In genomic region chr5:42487077-42487476, GRCh38 we compare ENCODE assay signal across 20 cellular contexts.
DNase-seq lines count a peak whose midpoint lies in the region; ATAC-seq and TF ChIP-seq lines count a peak whose summit lies in the region.
"Had no signal": no experiment of that assay in that cellular context is flagged by ENCODE, and none has a peak within 500 bp of the region (broad histone marks: within the 10 kb centered on the region; RNA-seq: fewer than 3 reads in every experiment).

No MANE protein-coding gene starts in this region.

- no peaks in the 10 kb centered on the region for H3K36me3 Mint-ChIP-seq in activated CD8-positive, alpha-beta T cell treated with anti-CD3 and anti-CD28 coated beads, Interleukin-2, amount 10 ng/mL, durations not matched to agents 7 days and 5 days (ENCODE audit: low read depth)
- H3K36me3 Mint-ChIP-seq: CD8-positive, alpha-beta T cell had no signal

- no peak overlapping the region for H3K4me3 Mint-ChIP-seq in activated CD8-positive, alpha-beta T cell treated with anti-CD3 and anti-CD28 coated beads, Interleukin-2, amount 10 ng/mL, durations not matched to agents 7 days and 5 days
- H3K4me3 Mint-ChIP-seq: B cell; CD4-positive, alpha-beta T cell; CD8-positive, alpha-beta T cell had no signal

- no peaks in the 10 kb centered on the region for H3K27me3 Mint-ChIP-seq in activated CD8-positive, alpha-beta T cell treated with anti-CD3 and anti-CD28 coated beads, Interleukin-2, amount 10 ng/mL, durations not matched to agents 7 days and 5 days (ENCODE audit: low read depth)

- H3K9me3 Mint-ChIP-seq in activated CD8-positive, alpha-beta T cell treated with anti-CD3 and anti-CD28 coated beads, Interleukin-2, amount 10 ng/mL, durations not matched to agents 7 days and 5 days (ENCODE audit: insufficient read depth), result no peaks in the 10 kb centered on the region
- H3K9me3 Mint-ChIP-seq: CD4-positive, alpha-beta T cell had no signal

- peak; percentile 10 for DNase-seq in COLO829 (ENCODE audit: low spot score)
- DNase-seq in epithelial cell of esophagus (ENCODE audit: low read depth), result peak; percentile 11
- peak in 1 of 2 donors; percentile 36 for DNase-seq in foreskin keratinocyte
- DNase-seq in putamen (ENCODE audit: low spot score), result peak; percentile 19
- DNase-seq in epidermal melanocyte (ENCODE audit: insufficient read length, low spot score), result no peak
- no peak for DNase-seq in activated CD8-positive, alpha-beta T cell treated with anti-CD3 and anti-CD28 coated beads, Interleukin-2, amount 10 ng/mL, durations not matched to agents 7 days and 5 days
- DNase-seq in SJCRH30, result no peak
- DNase-seq in NCI-H1694 treated with DMSO at 0.1 percent for 48 hours (lab: John Stamatoyannopoulos, UW), result no peak
- DNase-seq: AML-193; CD4-positive, alpha-beta T cell; CD8-positive, alpha-beta T cell; COR-L47; DMS79 treated with DMSO at 0.1 percent for 48 hours; GF-D8 had no signal

- no peak overlapping the region for H3K27ac ChIP-seq in foreskin keratinocyte
- no peak overlapping the region for H3K27ac ChIP-seq in SJCRH30
- H3K27ac ChIP-seq: 22Rv1; A549; BLaER1 treated with 17β-estradiol and CSF1 and Interleukin-3, amounts not matched to agents 10 nM and 100 nM; C4-2B had no signal

- CTCF ChIA-PET in activated CD8-positive, alpha-beta T cell treated with anti-CD3 and anti-CD28 coated beads, Interleukin-2, amount 10 ng/mL, durations not matched to agents 7 days and 5 days (lab: Charles Lee), result no interaction called here

- no peaks in the 10 kb centered on the region for H3K4me1 Mint-ChIP-seq in activated CD8-positive, alpha-beta T cell treated with anti-CD3 and anti-CD28 coated beads, Interleukin-2, amount 10 ng/mL, durations not matched to agents 7 days and 5 days (ENCODE audit: low read depth)
- H3K4me1 Mint-ChIP-seq: B cell had no signal

- H3K4me1 ChIP-seq in foreskin keratinocyte, result peaks cover 5% of the 10 kb centered on the region
- H3K4me1 ChIP-seq in SJCRH30, result peaks cover 30% of the 10 kb centered on the region
- H3K4me1 ChIP-seq: A549; BLaER1 treated with 17β-estradiol and CSF1 and Interleukin-3, amounts not matched to agents 10 nM and 100 nM had no signal

- POLR2A ChIA-PET in activated CD8-positive, alpha-beta T cell treated with anti-CD3 and anti-CD28 coated beads, Interleukin-2, amount 10 ng/mL, durations not matched to agents 7 days and 5 days (lab: Charles Lee), result no interaction called here

- peak; percentile 51 for ATAC-seq in foreskin keratinocyte
- no peak for ATAC-seq in activated CD8-positive, alpha-beta T cell treated with anti-CD3 and anti-CD28 coated beads, Interleukin-2, amount 10 ng/mL, durations not matched to agents 7 days and 5 days
- ATAC-seq: A549; CD8-positive, alpha-beta T cell; GM12878 had no signal

- no peaks in the 10 kb centered on the region for H3K36me3 ChIP-seq in SJCRH30
- H3K36me3 ChIP-seq: BLaER1 treated with 17β-estradiol and CSF1 and Interleukin-3, amounts not matched to agents 10 nM and 100 nM had no signal

- H3K9me3 ChIP-seq in SJCRH30 (replicated peaks), result no peaks in the 10 kb centered on the region; the same call in 1 of the 2 replicates
- H3K9me3 ChIP-seq: A549 had no signal

- H3K27ac Mint-ChIP-seq in activated CD8-positive, alpha-beta T cell treated with anti-CD3 and anti-CD28 coated beads, Interleukin-2, amount 10 ng/mL, durations not matched to agents 7 days and 5 days, result no peak overlapping the region
- H3K27ac Mint-ChIP-seq: B cell; CD4-positive, alpha-beta T cell; CD8-positive, alpha-beta T cell had no signal

- H3K27me3 ChIP-seq in foreskin keratinocyte (peaks cover 11% of the 10 kb centered on the region), SJCRH30 (no peaks in the 10 kb centered on the region)
- H3K27me3 ChIP-seq: BLaER1 treated with 17β-estradiol and CSF1 and Interleukin-3, amounts not matched to agents 10 nM and 100 nM had no signal

- TF ChIP-seq CTCF in epithelial cell of esophagus (IDR thresholded peaks at IDR 0.05; ENCODE audit: insufficient read depth, low read depth, low read length, missing control alignments), result no peak
- no peak for TF ChIP-seq CTCF in foreskin keratinocyte (conservative IDR thresholded peaks at IDR 0.05)

- H3K4me3 ChIP-seq in epithelial cell of esophagus (ENCODE audit: low read length) (no peak overlapping the region), SJCRH30 (no peak overlapping the region)
- H3K4me3 ChIP-seq: A549; BLaER1 treated with 17β-estradiol and CSF1 and Interleukin-3, amounts not matched to agents 10 nM and 100 nM; GM12878 had no signal

Comparison
In these comparisons a context has a peak if more than half of its experiments do, and no peak if none do; other contexts are left out.
1. DNase-seq: peak in COLO829 (single experiment), epithelial cell of esophagus (single experiment) and putamen (single experiment); none in epidermal melanocyte (single experiment), activated CD8-positive, alpha-beta T cell treated with anti-CD3 and anti-CD28 coated beads, Interleukin-2, amount 10 ng/mL, durations not matched to agents 7 days and 5 days (single experiment), SJCRH30 (0 of 2) and NCI-H1694 treated with DMSO at 0.1 percent for 48 hours (single experiment).